8 cellular contexts compared by ENCODE assay signal in the genomic region with DNA sequence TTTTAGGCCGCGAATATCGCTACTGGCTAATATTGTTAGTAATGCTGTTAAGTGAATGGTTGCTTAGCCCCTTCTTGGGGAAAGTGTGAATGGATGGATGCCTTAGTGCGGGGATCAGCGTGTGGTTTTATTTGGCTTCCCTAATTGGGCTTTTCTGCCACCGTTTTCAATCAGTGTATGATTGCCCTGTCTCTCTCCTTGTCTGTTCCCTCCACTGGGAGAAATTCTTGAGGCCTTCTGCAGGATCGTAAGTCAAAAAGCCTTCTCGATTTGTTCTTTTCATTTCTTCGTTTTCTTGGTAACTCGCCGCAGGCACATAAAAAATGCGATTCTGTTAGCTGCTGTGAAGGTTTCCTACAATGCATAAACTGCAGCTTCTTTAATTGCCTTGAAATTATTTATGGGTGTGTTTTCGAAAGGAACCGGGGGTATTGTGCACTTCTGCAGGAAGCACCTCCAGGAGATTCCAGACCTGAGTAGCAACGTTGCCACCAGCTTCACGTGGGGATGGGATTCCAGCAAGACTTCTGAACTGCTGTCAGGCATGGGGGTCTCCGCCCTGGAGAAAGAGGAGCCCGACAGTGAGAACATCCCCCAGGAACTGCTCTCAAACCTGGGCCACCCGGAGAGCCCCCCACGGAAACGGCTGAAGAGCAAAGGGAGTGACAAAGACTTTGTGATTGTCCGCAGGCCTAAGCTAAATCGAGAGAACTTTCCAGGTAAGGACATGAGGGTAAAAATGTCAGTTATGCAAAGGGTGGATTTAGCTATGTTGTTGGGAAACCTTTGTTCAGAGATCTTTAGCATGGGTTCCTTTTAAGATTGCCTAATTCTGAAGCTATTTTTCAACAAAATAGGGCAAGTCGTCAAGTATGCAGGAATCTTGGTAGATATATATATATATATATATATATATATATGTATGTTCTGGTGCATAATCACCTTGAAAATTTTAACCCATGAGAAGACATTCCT. TPM values are rescaled to one million over a fixed set of nuclear protein-coding genes. Genes with fewer than 3 reads are reported as not detected.
DNase-seq lines count a peak whose midpoint lies in the region; ATAC-seq and TF ChIP-seq lines count a peak whose summit lies in the region.

No MANE protein-coding gene starts in this region.

- peak; percentile 1 for ATAC-seq in HG03139 (IDR thresholded peaks at IDR 0.05; ENCODE audit: unreplicated experiment)
- ATAC-seq in gastroesophageal sphincter = no peak

- no peaks in the 10 kb centered on the region for H3K9me3 Mint-ChIP-seq in activated T-cell treated with anti-CD3 and anti-CD28 coated beads, Interleukin-2, amount 50 U/mL, for 24 hours

- peaks cover 62% of the 10 kb centered on the region for H3K36me3 Mint-ChIP-seq in activated T-cell treated with anti-CD3 and anti-CD28 coated beads, Interleukin-2, amount 50 U/mL, for 24 hours (ENCODE audit: low read depth)

- no peak overlapping the region for H2AFZ ChIP-seq in trophoblast cell (ENCODE audit: insufficient read depth, low read length, poor library complexity)

- H3K9ac ChIP-seq in trophoblast cell (ENCODE audit: low read length) = peak overlapping the region; percentile 92

- H3K27me3 ChIP-seq in WERI-Rb-1 (ENCODE audit: insufficient read depth, low read depth, severe bottlenecking) (no peaks in the 10 kb centered on the region), gastroesophageal sphincter (no peaks in the 10 kb centered on the region), trophoblast cell (ENCODE audit: insufficient read depth, low read length) (no peaks in the 10 kb centered on the region)

- H3K4ac ChIP-seq in trophoblast cell (ENCODE audit: low read depth, low read length) = peak overlapping the region; percentile 42

- peak overlapping the region; percentile 94 for H3K27ac Mint-ChIP-seq in activated T-cell treated with anti-CD3 and anti-CD28 coated beads, Interleukin-2, amount 50 U/mL, for 24 hours

- peaks cover 65% of the 10 kb centered on the region for H3K4me1 Mint-ChIP-seq in activated T-cell treated with anti-CD3 and anti-CD28 coated beads, Interleukin-2, amount 50 U/mL, for 24 hours (ENCODE audit: low read depth)

- H4K8ac ChIP-seq in trophoblast cell (ENCODE audit: low read depth, low read length) = peak overlapping the region; percentile 33

- H3K18ac ChIP-seq in trophoblast cell (ENCODE audit: low read length) = peak overlapping the region; percentile 4

- peak overlapping the region; percentile 65 for H4K91ac ChIP-seq in trophoblast cell (ENCODE audit: low read depth, low read length)

- no peak for DNase-seq in activated T-cell treated with anti-CD3 and anti-CD28 coated beads, Interleukin-2, amount 50 U/mL, for 24 hours
- DNase-seq in activated T-cell treated with anti-CD3 and anti-CD28 coated beads, Interleukin-2, amount 50 U/mL, for 1 hour = no peak
- DNase-seq in WERI-Rb-1 (no peak), trophoblast cell (peak; percentile 47 to 94), KBM-7 (no peak)
- no peak for DNase-seq in activated CD4-positive, CD25-positive, alpha-beta regulatory T cell treated with anti-CD3 and anti-CD28 coated beads, Interleukin-2, amount 50 U/mL, for 72 hours

- 1 to 3% methylated on average over 12 to 20 of the region's 24 CpGs for WGBS in gastroesophageal sphincter (ENCODE audit: low coverage in 1 of 2), 2 donors
- no CpG with 5 or more reads among the region's 24 CpGs for WGBS in trophoblast cell (ENCODE audit: extremely low coverage, insufficient coverage, insufficient read length)

- H3K36me3 ChIP-seq in WERI-Rb-1 (peaks cover 55% of the 10 kb centered on the region), gastroesophageal sphincter (peaks cover 0 to 36% of the 10 kb centered on the region in 2 donors), trophoblast cell (ENCODE audit: control insufficient read depth in 1 of 2, insufficient read depth in 2 of 2, low read length in 2 of 2) (peaks cover 4 to 7% of the 10 kb centered on the region in 2 experiments)

- H3K27ac ChIP-seq in WERI-Rb-1 (peak overlapping the region; percentile 96), gastroesophageal sphincter (peak overlapping the region in 3 of 4 donors; percentile 78 to 87 (median 86)), trophoblast cell (ENCODE audit: low read depth, low read length) (peak overlapping the region; percentile 63)

- TF ChIP-seq CTCF in WERI-Rb-1 (IDR thresholded peaks at IDR 0.05; ENCODE audit: low read depth, low read length) (no peak), gastroesophageal sphincter (IDR thresholded peaks at IDR 0.05) (no peak)

- peaks cover 10% of the 10 kb centered on the region for H3K79me2 ChIP-seq in trophoblast cell (ENCODE audit: control insufficient read depth, insufficient read depth, low read length, poor library complexity)

- peak overlapping the region; percentile 74 for H2BK5ac ChIP-seq in trophoblast cell (ENCODE audit: low read depth, low read length, poor library complexity)

- no peak for TF ChIP-seq POLR2A in gastroesophageal sphincter (IDR thresholded peaks at IDR 0.05)

- peak overlapping the region; percentile 97 for H3K4me3 Mint-ChIP-seq in activated T-cell treated with anti-CD3 and anti-CD28 coated beads, Interleukin-2, amount 50 U/mL, for 24 hours

- in situ Hi-C loops in KBM-7 (cut with MboI; ENCODE audit: low pct_unique_long_range_greater_than_20kb, low sequenced_read_pairs) = no loop called here

- no peak overlapping the region for H3K23ac ChIP-seq in trophoblast cell (ENCODE audit: low read length)

- peaks cover 0 to 54% (median 4%) of the 10 kb centered on the region in 3 donors for H3K4me1 ChIP-seq in gastroesophageal sphincter
- H3K4me1 ChIP-seq in trophoblast cell (ENCODE audit: control insufficient read depth in 1 of 2, insufficient read depth in 2 of 2, low read length in 2 of 2) = peaks cover 18 to 28% of the 10 kb centered on the region in 2 experiments

- no peaks in the 10 kb centered on the region for H3K9me3 ChIP-seq in WERI-Rb-1 (ENCODE audit: severe bottlenecking)
- H3K9me3 ChIP-seq in gastroesophageal sphincter = no peaks in the 10 kb centered on the region
- no peaks in the 10 kb centered on the region for H3K9me3 ChIP-seq in trophoblast cell (ENCODE audit: insufficient read depth, low read depth, low read length)

- H2BK12ac ChIP-seq in trophoblast cell (ENCODE audit: low read length) = no peak overlapping the region

- no peak for TF ChIP-seq EP300 in gastroesophageal sphincter (IDR thresholded peaks at IDR 0.05)

- H3K4me2 ChIP-seq in trophoblast cell (ENCODE audit: low read length) = peak overlapping the region; percentile 83

- H3K27me3 Mint-ChIP-seq in activated T-cell treated with anti-CD3 and anti-CD28 coated beads, Interleukin-2, amount 50 U/mL, for 24 hours = no peaks in the 10 kb centered on the region

- H3K4me3 ChIP-seq in WERI-Rb-1 (ENCODE audit: low read depth, low read length) (peak overlapping the region; percentile 100), gastroesophageal sphincter (peak overlapping the region; percentile 73 to 86), trophoblast cell (ENCODE audit: low read depth, low read length) (peak overlapping the region; percentile 95)

- H2AK5ac ChIP-seq in trophoblast cell (ENCODE audit: low read length) = no peak overlapping the region

- H3K79me1 ChIP-seq in trophoblast cell (ENCODE audit: low read length) = peaks cover 27% of the 10 kb centered on the region

- H2BK120ac ChIP-seq in trophoblast cell (ENCODE audit: insufficient read depth, low read length, poor library complexity) = peak overlapping the region; percentile 79

- H4K12ac ChIP-seq in trophoblast cell (ENCODE audit: low read depth, low read length) = peak overlapping the region; percentile 49

- peak overlapping the region; percentile 10 for H3K14ac ChIP-seq in trophoblast cell (ENCODE audit: low read length)

RNA-seq across cellular contexts. Expression of a gene that starts 0.7 kb away (rescaled TPM):
- 10 to 100 TPM in 3 of 4 donors, 1 to 10 TPM in 1; 8.2 to 11.6 (median 11.4) TPM for total RNA-seq in gastroesophageal sphincter
- 111 and 112 TPM in 2 replicates for polyA plus RNA-seq in trophoblast cell (2013)

RNA-seq across cellular contexts. Expression of a gene that starts 0.9 kb away (rescaled TPM):
- 10 to 100 TPM in 3 of 4 donors, 1 to 10 TPM in 1; 8.3 to 16.7 (median 13.2) TPM for total RNA-seq in gastroesophageal sphincter
- 5.6 and 6.4 TPM in 2 replicates for polyA plus RNA-seq in trophoblast cell (2013)

Comparison
In these comparisons a context has a peak if more than half of its experiments do, and no peak if none do; other contexts are left out.
1. DNase-seq: peak in trophoblast cell (2 of 2); none in activated T-cell treated with anti-CD3 and anti-CD28 coated beads, Interleukin-2, amount 50 U/mL, for 24 hours (single experiment), activated T-cell treated with anti-CD3 and anti-CD28 coated beads, Interleukin-2, amount 50 U/mL, for 1 hour (single experiment), WERI-Rb-1 (single experiment), activated CD4-positive, CD25-positive, alpha-beta regulatory T cell treated with anti-CD3 and anti-CD28 coated beads, Interleukin-2, amount 50 U/mL, for 72 hours (single experiment) and KBM-7 (single experiment).
2. Peak in every context shown above with its lines, with median percentiles within 50 percentile points of each other: H3K27ac ChIP-seq and H3K4me3 ChIP-seq.